9 cellular contexts compared by ENCODE assay signal in the genomic region with DNA sequence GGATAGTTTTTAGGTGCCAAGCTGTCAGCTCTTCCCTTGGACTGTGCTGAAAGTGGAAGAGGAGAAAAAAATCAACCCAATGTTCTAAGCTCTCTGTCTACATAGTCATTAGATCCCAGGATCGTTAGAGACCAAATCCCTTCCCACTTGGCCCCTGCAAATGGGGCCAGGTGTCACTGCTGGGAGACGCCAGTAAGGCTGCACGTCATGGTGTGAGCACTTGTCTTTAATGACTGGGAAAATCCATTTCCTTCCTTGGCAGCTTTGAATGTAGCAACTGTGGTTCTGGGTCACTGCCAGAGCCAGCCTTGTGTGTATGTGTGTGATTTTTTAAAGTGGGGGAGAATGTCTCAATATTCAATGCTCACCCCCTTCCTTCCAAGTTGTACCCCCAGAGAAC. TPM values are rescaled to one million over a fixed set of nuclear protein-coding genes. Genes with fewer than 3 reads are reported as not detected.
DNase-seq lines count a peak whose midpoint lies in the region; ATAC-seq and TF ChIP-seq lines count a peak whose summit lies in the region.
"Had no signal": no experiment of that assay in that cellular context is flagged by ENCODE, and none has a peak within 500 bp of the region (broad histone marks: within the 10 kb centered on the region; RNA-seq: fewer than 3 reads in every experiment).

No MANE protein-coding gene starts in this region.

- POLR2A ChIA-PET in RWPE1 (lab: Yijun Ruan, JAX; ENCODE audit: low non-redundant PET): interaction anchor here (0.6 kb wide), 1 partner anchor 841 kb away, joined by 3 read pairs; no protein-coding TSS in a partner anchor

- no peaks in the 10 kb centered on the region for H3K36me3 ChIP-seq in tibial artery
- H3K36me3 ChIP-seq: neutrophil had no signal

- intact Hi-C loops in Right ventricle myocardium inferior (cut with DNase I) (no loop called here), cardiac septum (cut with DNase I) (no loop called here), tibial artery (cut with DNase I; ENCODE audit: low total_unique reads) (no loop called here)

- H3K27ac ChIP-seq in tibial artery (no peak overlapping the region), RWPE1 (no peak overlapping the region)
- H3K27ac ChIP-seq: neutrophil had no signal

- CTCF ChIA-PET in RWPE1 (lab: Yijun Ruan, JAX): interaction anchor here (0.6 to 0.7 kb wide), 3 partner anchors 17 to 340 kb away, joined by 3 to 4 read pairs (median 3); no protein-coding TSS in a partner anchor

- H3K27me3 ChIP-seq in tibial artery: no peaks in the 10 kb centered on the region
- H3K27me3 ChIP-seq: neutrophil had no signal

- ATAC-seq in Right ventricle myocardium inferior: peak; percentile 21

- DNase-seq in Right ventricle myocardium inferior (ENCODE audit: missing footprints) (peak; percentile 79), cardiac septum (ENCODE audit: low spot score) (no peak), NCI-H2081 (lab: John Stamatoyannopoulos, UW) (peak; percentile 49 to 93), cerebellum (ENCODE audit: low spot score) (peak; percentile 87), tibial artery (peak; percentile 38 to 49), CD1c-positive myeloid dendritic cell (ENCODE audit: extremely low spot score) (no peak), RWPE1 (ENCODE audit: low spot score) (no peak), KG1 (lab: John Stamatoyannopoulos, UW) (no peak)

- no peak for TF ChIP-seq CTCF in tibial artery (IDR thresholded peaks at IDR 0.05)
- TF ChIP-seq CTCF in RWPE1 (conservative IDR thresholded peaks at IDR 0.05; ENCODE audit: low read depth): no peak

- no peaks in the 10 kb centered on the region for H3K9me3 ChIP-seq in tibial artery
- H3K9me3 ChIP-seq: neutrophil had no signal

- H3K4me1 ChIP-seq in tibial artery: no peaks in the 10 kb centered on the region

- H3K4me3 ChIP-seq in tibial artery: no peak overlapping the region

RNA-seq across cellular contexts. Expression of a gene that starts 59.9 kb away (rescaled TPM):
- total RNA-seq in Right ventricle myocardium inferior (19.5 TPM), cardiac septum (16.7 TPM), cerebellum (14.7 TPM)

Comparison
In these comparisons a context has a peak if more than half of its experiments do, and no peak if none do; other contexts are left out.
1. DNase-seq: peak in Right ventricle myocardium inferior (single experiment), NCI-H2081 (2 of 2), cerebellum (single experiment) and tibial artery (2 of 2); none in cardiac septum (single experiment), CD1c-positive myeloid dendritic cell (single experiment), RWPE1 (single experiment) and KG1 (single experiment).